Comparison of ENCODE assay signal across 1 cellular context in the genomic region with DNA sequence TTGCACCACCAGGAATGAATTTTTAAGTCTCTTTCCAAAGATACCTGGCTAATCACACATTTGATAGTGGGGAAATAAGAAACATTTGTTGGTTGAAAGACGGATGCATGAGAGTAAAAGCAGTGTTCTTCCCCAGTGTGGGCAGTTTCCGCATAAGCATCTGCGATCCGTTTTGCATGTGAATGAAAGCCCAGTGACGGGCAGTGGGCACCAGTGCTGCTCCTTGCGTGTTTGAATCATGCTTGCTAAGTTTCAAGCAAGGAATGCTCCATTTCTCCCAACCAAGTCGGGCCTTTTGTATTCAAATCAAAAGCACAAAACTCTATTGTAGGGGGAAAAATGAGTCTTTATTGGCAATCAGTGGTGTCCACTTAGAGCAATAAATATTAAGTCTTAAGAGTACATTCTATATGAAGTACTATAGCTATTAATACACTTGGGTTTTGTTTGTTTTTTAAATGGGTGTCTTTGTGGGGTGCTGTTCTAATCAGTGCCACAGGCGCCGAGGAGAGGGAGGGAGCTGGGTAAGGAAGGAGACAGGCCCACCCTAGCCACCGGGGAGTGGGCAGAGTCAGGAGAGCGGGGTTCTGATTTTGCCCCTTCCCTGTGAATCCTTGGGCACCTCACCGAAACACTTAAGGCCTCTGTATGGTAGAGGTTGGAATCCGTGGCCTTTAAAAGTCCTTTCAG.
TF ChIP-seq lines count a peak whose summit lies in the region.

No MANE protein-coding gene starts in this region.

TF ChIP-seq in GM23338, 12 proteins besides CTCF, POLR2A, EP300 and RAD21 (continued from another document):
- no peak for TF ChIP-seq ETS1 (IDR thresholded peaks at IDR 0.05)
- TF ChIP-seq STAT1 (IDR thresholded peaks at IDR 0.05; ENCODE audit: unreplicated experiment): no peak
TF ChIP-seq in GM23338: peak in this region for 0.
